In genomic region chr19:1567848-1568227, GRCh38 we compare ENCODE assay signal across 1 cellular context.
TF ChIP-seq lines count a peak whose summit lies in the region.

No MANE protein-coding gene starts in this region.

TF ChIP-seq in HepG2, 621 proteins besides CTCF, POLR2A, EP300 and RAD21:
- TF ChIP-seq, protein P1, sequence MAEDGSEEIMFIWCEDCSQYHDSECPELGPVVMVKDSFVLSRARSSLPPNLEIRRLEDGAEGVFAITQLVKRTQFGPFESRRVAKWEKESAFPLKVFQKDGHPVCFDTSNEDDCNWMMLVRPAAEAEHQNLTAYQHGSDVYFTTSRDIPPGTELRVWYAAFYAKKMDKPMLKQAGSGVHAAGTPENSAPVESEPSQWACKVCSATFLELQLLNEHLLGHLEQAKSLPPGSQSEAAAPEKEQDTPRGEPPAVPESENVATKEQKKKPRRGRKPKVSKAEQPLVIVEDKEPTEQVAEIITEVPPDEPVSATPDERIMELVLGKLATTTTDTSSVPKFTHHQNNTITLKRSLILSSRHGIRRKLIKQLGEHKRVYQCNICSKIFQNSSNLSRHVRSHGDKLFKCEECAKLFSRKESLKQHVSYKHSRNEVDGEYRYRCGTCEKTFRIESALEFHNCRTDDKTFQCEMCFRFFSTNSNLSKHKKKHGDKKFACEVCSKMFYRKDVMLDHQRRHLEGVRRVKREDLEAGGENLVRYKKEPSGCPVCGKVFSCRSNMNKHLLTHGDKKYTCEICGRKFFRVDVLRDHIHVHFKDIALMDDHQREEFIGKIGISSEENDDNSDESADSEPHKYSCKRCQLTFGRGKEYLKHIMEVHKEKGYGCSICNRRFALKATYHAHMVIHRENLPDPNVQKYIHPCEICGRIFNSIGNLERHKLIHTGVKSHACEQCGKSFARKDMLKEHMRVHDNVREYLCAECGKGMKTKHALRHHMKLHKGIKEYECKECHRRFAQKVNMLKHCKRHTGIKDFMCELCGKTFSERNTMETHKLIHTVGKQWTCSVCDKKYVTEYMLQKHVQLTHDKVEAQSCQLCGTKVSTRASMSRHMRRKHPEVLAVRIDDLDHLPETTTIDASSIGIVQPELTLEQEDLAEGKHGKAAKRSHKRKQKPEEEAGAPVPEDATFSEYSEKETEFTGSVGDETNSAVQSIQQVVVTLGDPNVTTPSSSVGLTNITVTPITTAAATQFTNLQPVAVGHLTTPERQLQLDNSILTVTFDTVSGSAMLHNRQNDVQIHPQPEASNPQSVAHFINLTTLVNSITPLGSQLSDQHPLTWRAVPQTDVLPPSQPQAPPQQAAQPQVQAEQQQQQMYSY (CRISPR knock-in tag; IDR thresholded peaks at IDR 0.05), result no peak
- TF ChIP-seq SCMH1 (CRISPR knock-in tag; IDR thresholded peaks at IDR 0.05; ENCODE audit: borderline replicate concordance), result no peak
